In the genomic region with DNA sequence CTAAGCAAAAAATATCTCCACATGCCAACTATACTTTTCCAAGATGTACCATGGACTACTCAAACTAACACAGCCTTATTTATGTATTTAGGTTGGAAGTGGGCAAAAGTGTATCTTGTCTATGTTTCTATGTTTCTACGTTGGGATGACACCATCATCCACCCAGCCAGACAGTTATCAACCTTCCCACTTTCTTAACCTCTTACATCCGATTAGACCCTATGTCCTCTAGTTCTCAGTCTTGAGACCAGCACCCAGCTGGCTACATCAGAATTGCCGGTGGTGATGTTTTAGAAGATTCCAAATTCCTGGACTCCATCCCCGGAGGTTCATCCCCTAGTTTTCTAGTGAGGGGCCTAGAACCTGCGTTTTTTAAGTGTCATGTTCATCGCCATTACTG, we compare ENCODE assay signal across 8 cellular contexts. TPM values are rescaled to one million over a fixed set of nuclear protein-coding genes. Genes with fewer than 3 reads are reported as not detected.
DNase-seq lines count a peak whose midpoint lies in the region; ATAC-seq and TF ChIP-seq lines count a peak whose summit lies in the region.

No MANE protein-coding gene starts in this region.

- peaks cover 12% of the 10 kb centered on the region for H3K4me1 Mint-ChIP-seq in activated T-helper 17 cell treated with anti-CD3 and anti-CD28 coated beads, Interleukin-2, amount 50 U/mL, for 72 hours

- DNase-seq in cardiac muscle cell (ENCODE audit: low read depth in 1 of 2, low spot score in 1 of 2) (no peak), left cardiac atrium (no peak), left lung (no peak), GOT3 (lab: John Stamatoyannopoulos, UW) (no peak)
- no peak for DNase-seq in stimulated activated CD4-positive, alpha-beta T cell treated with anti-CD3 and anti-CD28 coated beads, Interleukin-15, amount 100 ng/mL, for 24 hours

- no peaks in the 10 kb centered on the region for H3K27me3 ChIP-seq in cardiac muscle cell
- no peaks in the 10 kb centered on the region for H3K27me3 ChIP-seq in left lung

- TF ChIP-seq CTCF in cardiac muscle cell (IDR thresholded peaks at IDR 0.05; ENCODE audit: low read depth, low read length) (no peak), left lung (IDR thresholded peaks at IDR 0.05) (no peak)

- H3K27ac ChIP-seq in cardiac muscle cell (peak overlapping the region; percentile 98), left lung (peak overlapping the region in 1 of 2 donors; percentile 99), urinary bladder (ENCODE audit: low read depth) (no peak overlapping the region)

- no peaks in the 10 kb centered on the region for H3K9me3 Mint-ChIP-seq in activated T-helper 17 cell treated with anti-CD3 and anti-CD28 coated beads, Interleukin-2, amount 50 U/mL, for 72 hours

- H3K27ac Mint-ChIP-seq in activated T-helper 17 cell treated with anti-CD3 and anti-CD28 coated beads, Interleukin-2, amount 50 U/mL, for 72 hours, result peak overlapping the region; percentile 95

- intact Hi-C loops in left cardiac atrium (cut with DNase I) (no loop called here), left lung (cut with DNase I) (no loop called here)

- 26% methylated on average over 6 of the region's 6 CpGs for WGBS in urinary bladder

- H3K4me3 Mint-ChIP-seq in activated T-helper 17 cell treated with anti-CD3 and anti-CD28 coated beads, Interleukin-2, amount 50 U/mL, for 72 hours, result peak overlapping the region; percentile 89

- ATAC-seq in left cardiac atrium (no peak), left lung (no peak), GM21529 (IDR thresholded peaks at IDR 0.05; ENCODE audit: unreplicated experiment) (no peak)
- no peak for ATAC-seq in activated T-helper 17 cell treated with anti-CD3 and anti-CD28 coated beads, Interleukin-2, amount 50 U/mL, for 72 hours (replicated peaks)

- H3K9me3 ChIP-seq in cardiac muscle cell (ENCODE audit: low read depth) (no peaks in the 10 kb centered on the region), left lung (no peaks in the 10 kb centered on the region)

- peaks cover 6% of the 10 kb centered on the region for H3K4me1 ChIP-seq in cardiac muscle cell (ENCODE audit: low read depth)
- H3K4me1 ChIP-seq in left lung, result peaks cover 0 to 26% of the 10 kb centered on the region in 2 donors
- no peaks in the 10 kb centered on the region for H3K4me1 ChIP-seq in urinary bladder (ENCODE audit: insufficient read depth)

- H3K36me3 ChIP-seq in cardiac muscle cell, result no peaks in the 10 kb centered on the region
- no peaks in the 10 kb centered on the region for H3K36me3 ChIP-seq in left lung
- H3K36me3 ChIP-seq in urinary bladder (ENCODE audit: insufficient read depth), result no peaks in the 10 kb centered on the region

- H3K4me3 ChIP-seq in cardiac muscle cell (peak overlapping the region; percentile 86), left lung (peak overlapping the region; percentile 66 to 73), urinary bladder (ENCODE audit: low read depth, low read length) (peak overlapping the region; percentile 59)

- no peaks in the 10 kb centered on the region for H3K27me3 Mint-ChIP-seq in activated T-helper 17 cell treated with anti-CD3 and anti-CD28 coated beads, Interleukin-2, amount 50 U/mL, for 72 hours

- peaks cover 22% of the 10 kb centered on the region for H3K36me3 Mint-ChIP-seq in activated T-helper 17 cell treated with anti-CD3 and anti-CD28 coated beads, Interleukin-2, amount 50 U/mL, for 72 hours (ENCODE audit: low read depth)

RNA-seq across cellular contexts. Expression of a gene that starts 1.0 kb away (rescaled TPM):
- total RNA-seq in cardiac muscle cell, result 5.2 and 8.4 TPM in 2 replicates
- 13.2 and 15.7 TPM in 2 replicates for polyA plus RNA-seq in cardiac muscle cell
- 1 to 10 TPM; 6.1 to 6.9 TPM for total RNA-seq in left cardiac atrium
- 10 to 100 TPM; 10.3 to 16.3 TPM for total RNA-seq in activated T-helper 17 cell treated with anti-CD3 and anti-CD28 coated beads, Interleukin-2, amount 50 U/mL, for 72 hours
- total RNA-seq in left lung, result 10 to 100 TPM; 12.3 to 15.3 TPM
- 33.8 TPM for total RNA-seq in urinary bladder
- 6.1 TPM for polyA plus RNA-seq in urinary bladder

RNA-seq across cellular contexts. Expression of a gene that starts 47.1 kb away (rescaled TPM):
- total RNA-seq in cardiac muscle cell (13.7 and 14.7 TPM in 2 replicates), left cardiac atrium (1 to 10 TPM; 3.9 to 5.5 TPM), left lung (1 to 10 TPM; 6.4 to 9.5 TPM), urinary bladder (21.3 TPM)
- polyA plus RNA-seq in cardiac muscle cell (21.6 and 27.4 TPM in 2 replicates), urinary bladder (4.9 TPM)
- 10 to 100 TPM; 38.5 to 50.1 TPM for total RNA-seq in activated T-helper 17 cell treated with anti-CD3 and anti-CD28 coated beads, Interleukin-2, amount 50 U/mL, for 72 hours

RNA-seq across cellular contexts. Expression of a gene that starts 47.7 kb away (rescaled TPM):
- total RNA-seq in cardiac muscle cell (65.3 and 67.1 TPM in 2 replicates), left cardiac atrium (10 to 100 TPM; 21.8 to 34.6 TPM), left lung (10 to 100 TPM; 34.6 to 63.5 TPM), urinary bladder (25.7 TPM)
- polyA plus RNA-seq in cardiac muscle cell (115 and 133 TPM in 2 replicates), urinary bladder (41.8 TPM)
- 100 to 1,000 TPM; 284 to 360 TPM for total RNA-seq in activated T-helper 17 cell treated with anti-CD3 and anti-CD28 coated beads, Interleukin-2, amount 50 U/mL, for 72 hours
